13 cellular contexts compared by ENCODE assay signal in genomic region chr2:150143087-150143536, GRCh38.
DNase-seq lines count a peak whose midpoint lies in the region; ATAC-seq, FAIRE-seq and TF ChIP-seq lines count a peak whose summit lies in the region.
"Had no signal": no experiment of that assay in that cellular context is flagged by ENCODE, and none has a peak within 500 bp of the region (broad histone marks: within the 10 kb centered on the region; RNA-seq: fewer than 3 reads in every experiment).

No MANE protein-coding gene starts in this region.

- DNase-seq in left ventricle myocardium superior (no peak), Right ventricle myocardium superior (no peak), amniotic epithelial cell (ENCODE audit: low read depth) (peak; percentile 81), foreskin fibroblast (peak; percentile 39 to 64), urothelium cell line (ENCODE audit: low spot score) (peak; percentile 30), KG1 (lab: John Stamatoyannopoulos, UW) (no peak), GM03348 (ENCODE audit: low spot score) (no peak)
- DNase-seq: NCI-H2107; ovary; stimulated activated CD4-positive, alpha-beta T cell treated with anti-CD3 and anti-CD28 coated beads, Interleukin-12 subunit alpha, Interleukin-12 subunit beta, amount 100 ng/mL, for 4 hours; substantia nigra had no signal

- ATAC-seq in left ventricle myocardium superior (peak; percentile 28), Right ventricle myocardium superior (ENCODE audit: poor library complexity) (no peak), GM21528 (IDR thresholded peaks at IDR 0.05; ENCODE audit: low FRiP score, unreplicated experiment) (no peak)
- ATAC-seq: WTC11 had no signal

- intact Hi-C loops in left ventricle myocardium superior (cut with micrococcal nuclease) (no loop called here), Right ventricle myocardium superior (cut with DNase I) (no loop called here)

- TF ChIP-seq CTCF in foreskin fibroblast (IDR thresholded peaks at IDR 0.05; ENCODE audit: low read depth, low read length): no peak

- FAIRE-seq in urothelium cell line (lab: Jason Lieb, UNC): peak; percentile 9

- no peak overlapping the region for H3K4me3 ChIP-seq in foreskin fibroblast (ENCODE audit: low read depth in 1 of 2, low read length in 2 of 2)
- H3K4me3 ChIP-seq: ovary had no signal

Comparison
In these comparisons a context has a peak if more than half of its experiments do, and no peak if none do; other contexts are left out.
1. DNase-seq: peak in amniotic epithelial cell (single experiment), foreskin fibroblast (2 of 2) and urothelium cell line (single experiment); none in left ventricle myocardium superior (single experiment), Right ventricle myocardium superior (single experiment), KG1 (single experiment) and GM03348 (single experiment).